20 cellular contexts compared by ENCODE assay signal in genomic region chr9:21927752-21928151, GRCh38.
DNase-seq lines count a peak whose midpoint lies in the region; ATAC-seq and TF ChIP-seq lines count a peak whose summit lies in the region.
"Had no signal": no experiment of that assay in that cellular context is flagged by ENCODE, and none has a peak within 500 bp of the region (broad histone marks: within the 10 kb centered on the region; RNA-seq: fewer than 3 reads in every experiment).

No MANE protein-coding gene starts in this region.

- H3K27ac ChIP-seq in DND-41 (ENCODE audit: low read length) (no peak overlapping the region), esophagus muscularis mucosa (replicated peaks in 1 of 4) (no peak overlapping the region)
- H3K27ac ChIP-seq: BLaER1 had no signal

- H3K27ac Mint-ChIP-seq in activated naive CD8-positive, alpha-beta T cell treated with anti-CD3 and anti-CD28 coated beads, Interleukin-2, amount 10 ng/mL, durations not matched to agents 7 days and 5 days = no peak overlapping the region
- H3K27ac Mint-ChIP-seq in activated naive CD8-positive, alpha-beta T cell treated with anti-CD3 and anti-CD28 coated beads for 36 hours = no peak overlapping the region
- H3K27ac Mint-ChIP-seq: CD14-positive monocyte; CD4-positive, alpha-beta memory T cell; CD4-positive, CD25-positive, alpha-beta regulatory T cell; CD8-positive, alpha-beta memory T cell had no signal

- no peak overlapping the region for H3K4me3 Mint-ChIP-seq in activated naive CD8-positive, alpha-beta T cell treated with anti-CD3 and anti-CD28 coated beads, Interleukin-2, amount 10 ng/mL, durations not matched to agents 7 days and 5 days
- no peak overlapping the region for H3K4me3 Mint-ChIP-seq in activated naive CD8-positive, alpha-beta T cell treated with anti-CD3 and anti-CD28 coated beads for 36 hours
- H3K4me3 Mint-ChIP-seq: CD14-positive monocyte; CD4-positive, alpha-beta memory T cell; CD4-positive, CD25-positive, alpha-beta regulatory T cell; CD8-positive, alpha-beta memory T cell had no signal

- TF ChIP-seq CTCF in DND-41 (IDR thresholded peaks at IDR 0.05; ENCODE audit: borderline replicate concordance, extremely low read depth, low read length, poor library complexity, severe bottlenecking) (no peak), esophagus muscularis mucosa (IDR thresholded peaks at IDR 0.05) (no peak)

- intact Hi-C loops in esophagus muscularis mucosa (cut with DNase I) = no loop called here

- peak; percentile 76 for ATAC-seq in activated naive CD8-positive, alpha-beta T cell treated with anti-CD3 and anti-CD28 coated beads, Interleukin-2, amount 10 ng/mL, durations not matched to agents 7 days and 5 days (ENCODE audit: low read depth)
- ATAC-seq in DND-41 (ENCODE audit: insufficient read depth, low read depth) = peak; percentile 45; the same call in 1 of the 3 replicates
- ATAC-seq in GM18873 (IDR thresholded peaks at IDR 0.05; ENCODE audit: low FRiP score, unreplicated experiment) = no peak

- no peaks in the 10 kb centered on the region for H4K20me1 ChIP-seq in DND-41 (ENCODE audit: insufficient read depth, low read length)
- H4K20me1 ChIP-seq: BLaER1 had no signal

- H3K9me3 Mint-ChIP-seq in activated naive CD8-positive, alpha-beta T cell treated with anti-CD3 and anti-CD28 coated beads, Interleukin-2, amount 10 ng/mL, durations not matched to agents 7 days and 5 days = peaks cover 2% of the 10 kb centered on the region
- no peaks in the 10 kb centered on the region for H3K9me3 Mint-ChIP-seq in activated naive CD8-positive, alpha-beta T cell treated with anti-CD3 and anti-CD28 coated beads for 36 hours
- H3K9me3 Mint-ChIP-seq: CD8-positive, alpha-beta memory T cell had no signal

- TF ChIP-seq EP300 in esophagus muscularis mucosa (IDR thresholded peaks at IDR 0.05) = no peak

- DNase-seq in activated naive CD8-positive, alpha-beta T cell treated with anti-CD3 and anti-CD28 coated beads, Interleukin-2, amount 10 ng/mL, durations not matched to agents 7 days and 5 days = no peak
- no peak for DNase-seq in activated naive CD8-positive, alpha-beta T cell treated with anti-CD3 and anti-CD28 coated beads for 36 hours
- DNase-seq in DND-41 (no peak), esophagus muscularis mucosa (ENCODE audit: extremely low spot score) (peak; percentile 66)
- DNase-seq: 8988T; ACHN; BE2C; C1 segment of cervical spinal cord; CD4-positive, alpha-beta memory T cell; CD4-positive, CD25-positive, alpha-beta regulatory T cell; CD8-positive, alpha-beta memory T cell; COR-L47; DMS 273 treated with DMSO at 0.1 percent for 48 hours; DMS153; DMS53; DMS79; GF-D8 had no signal

- peaks cover 2% of the 10 kb centered on the region for H3K27me3 Mint-ChIP-seq in activated naive CD8-positive, alpha-beta T cell treated with anti-CD3 and anti-CD28 coated beads, Interleukin-2, amount 10 ng/mL, durations not matched to agents 7 days and 5 days
- H3K27me3 Mint-ChIP-seq in activated naive CD8-positive, alpha-beta T cell treated with anti-CD3 and anti-CD28 coated beads for 36 hours = no peaks in the 10 kb centered on the region
- H3K27me3 Mint-ChIP-seq: CD4-positive, alpha-beta memory T cell; CD4-positive, CD25-positive, alpha-beta regulatory T cell had no signal

- H3K4me1 Mint-ChIP-seq in activated naive CD8-positive, alpha-beta T cell treated with anti-CD3 and anti-CD28 coated beads, Interleukin-2, amount 10 ng/mL, durations not matched to agents 7 days and 5 days = peaks cover 6% of the 10 kb centered on the region
- H3K4me1 Mint-ChIP-seq in activated naive CD8-positive, alpha-beta T cell treated with anti-CD3 and anti-CD28 coated beads for 36 hours = no peaks in the 10 kb centered on the region
- H3K4me1 Mint-ChIP-seq: CD8-positive, alpha-beta memory T cell had no signal

- peaks cover 14% of the 10 kb centered on the region for H3K36me3 Mint-ChIP-seq in activated naive CD8-positive, alpha-beta T cell treated with anti-CD3 and anti-CD28 coated beads, Interleukin-2, amount 10 ng/mL, durations not matched to agents 7 days and 5 days
- H3K36me3 Mint-ChIP-seq in activated naive CD8-positive, alpha-beta T cell treated with anti-CD3 and anti-CD28 coated beads for 36 hours = peaks cover 17% of the 10 kb centered on the region

- TF ChIP-seq POLR2A in esophagus muscularis mucosa (IDR thresholded peaks at IDR 0.05; ENCODE audit: low read depth) = no peak

- H3K9me3 ChIP-seq in DND-41 (ENCODE audit: insufficient read depth, low read length, severe bottlenecking) = no peaks in the 10 kb centered on the region
- no peaks in the 10 kb centered on the region for H3K9me3 ChIP-seq in esophagus muscularis mucosa
- H3K9me3 ChIP-seq: BE2C, BLaER1 had no signal

- H3K36me3 ChIP-seq in DND-41 (ENCODE audit: insufficient read depth, low read length) (peaks cover 22% of the 10 kb centered on the region; the same call in 1 of the 2 replicates), esophagus muscularis mucosa (peaks cover 0 to 20% (median 8%) of the 10 kb centered on the region in 4 donors)

- H3K79me2 ChIP-seq in DND-41 (ENCODE audit: insufficient read depth, low read length) = no peaks in the 10 kb centered on the region

- no peak overlapping the region for H3K9ac ChIP-seq in DND-41 (ENCODE audit: low read depth, low read length)
- H3K9ac ChIP-seq: BLaER1 had no signal

- H3K27me3 ChIP-seq in DND-41 (ENCODE audit: insufficient read depth, low read length, poor library complexity) (no peaks in the 10 kb centered on the region), esophagus muscularis mucosa (no peaks in the 10 kb centered on the region)
- H3K27me3 ChIP-seq: BE2C, BLaER1 had no signal

- H3K4me3 ChIP-seq in DND-41 (ENCODE audit: low read depth in 1 of 2, low read length in 2 of 2) (no peak overlapping the region), esophagus muscularis mucosa (no peak overlapping the region)
- H3K4me3 ChIP-seq: BLaER1 had no signal

- no peak overlapping the region for H3K4me2 ChIP-seq in DND-41 (ENCODE audit: insufficient read depth, low read length)
- H3K4me2 ChIP-seq: BLaER1 had no signal

- H2AFZ ChIP-seq in DND-41 (ENCODE audit: low read depth, low read length) = no peak overlapping the region

- POLR2A ChIA-PET in activated naive CD8-positive, alpha-beta T cell treated with anti-CD3 and anti-CD28 coated beads, Interleukin-2, amount 10 ng/mL, durations not matched to agents 7 days and 5 days (lab: Charles Lee) = no interaction called here

- H3K4me1 ChIP-seq in DND-41 (ENCODE audit: insufficient read depth, low read length) (peaks cover 8% of the 10 kb centered on the region), esophagus muscularis mucosa (no peaks in the 10 kb centered on the region)
- H3K4me1 ChIP-seq: BE2C, BLaER1 had no signal
